ENCODE assay signal across 1 cellular context in the genomic region with DNA sequence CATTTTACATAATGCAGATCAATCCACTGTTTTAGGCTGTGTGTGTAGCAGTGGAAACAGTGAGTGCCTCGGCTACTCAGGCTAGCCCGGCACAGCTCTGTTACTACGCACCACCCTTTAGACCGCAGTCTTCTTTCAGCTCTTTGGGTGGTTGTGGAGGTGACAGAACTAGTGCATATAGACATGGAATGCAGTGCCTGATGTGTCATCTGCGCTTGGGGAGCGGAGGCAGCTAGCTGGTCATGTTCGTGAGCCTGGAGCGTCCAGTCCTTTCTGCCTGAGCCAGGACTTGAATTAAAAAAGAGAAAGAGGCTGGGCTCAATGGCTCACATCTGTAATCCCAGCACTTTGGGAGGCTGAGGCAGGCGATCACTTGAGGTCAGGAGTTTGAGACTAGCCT.
TF ChIP-seq lines count a peak whose summit lies in the region.

No MANE protein-coding gene starts in this region.

TF ChIP-seq in K562, 482 proteins besides CTCF, POLR2A, EP300 and RAD21:
- TF ChIP-seq, protein P1, sequence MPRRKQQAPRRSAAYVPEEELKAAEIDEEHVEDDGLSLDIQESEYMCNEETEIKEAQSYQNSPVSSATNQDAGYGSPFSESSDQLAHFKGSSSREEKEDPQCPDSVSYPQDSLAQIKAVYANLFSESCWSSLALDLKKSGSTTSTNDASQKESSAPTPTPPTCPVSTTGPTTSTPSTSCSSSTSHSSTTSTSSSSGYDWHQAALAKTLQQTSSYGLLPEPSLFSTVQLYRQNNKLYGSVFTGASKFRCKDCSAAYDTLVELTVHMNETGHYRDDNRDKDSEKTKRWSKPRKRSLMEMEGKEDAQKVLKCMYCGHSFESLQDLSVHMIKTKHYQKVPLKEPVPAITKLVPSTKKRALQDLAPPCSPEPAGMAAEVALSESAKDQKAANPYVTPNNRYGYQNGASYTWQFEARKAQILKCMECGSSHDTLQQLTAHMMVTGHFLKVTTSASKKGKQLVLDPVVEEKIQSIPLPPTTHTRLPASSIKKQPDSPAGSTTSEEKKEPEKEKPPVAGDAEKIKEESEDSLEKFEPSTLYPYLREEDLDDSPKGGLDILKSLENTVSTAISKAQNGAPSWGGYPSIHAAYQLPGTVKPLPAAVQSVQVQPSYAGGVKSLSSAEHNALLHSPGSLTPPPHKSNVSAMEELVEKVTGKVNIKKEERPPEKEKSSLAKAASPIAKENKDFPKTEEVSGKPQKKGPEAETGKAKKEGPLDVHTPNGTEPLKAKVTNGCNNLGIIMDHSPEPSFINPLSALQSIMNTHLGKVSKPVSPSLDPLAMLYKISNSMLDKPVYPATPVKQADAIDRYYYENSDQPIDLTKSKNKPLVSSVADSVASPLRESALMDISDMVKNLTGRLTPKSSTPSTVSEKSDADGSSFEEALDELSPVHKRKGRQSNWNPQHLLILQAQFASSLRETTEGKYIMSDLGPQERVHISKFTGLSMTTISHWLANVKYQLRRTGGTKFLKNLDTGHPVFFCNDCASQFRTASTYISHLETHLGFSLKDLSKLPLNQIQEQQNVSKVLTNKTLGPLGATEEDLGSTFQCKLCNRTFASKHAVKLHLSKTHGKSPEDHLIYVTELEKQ (CRISPR knock-in tag; IDR thresholded peaks at IDR 0.05): no peak
- TF ChIP-seq TAF1 (IDR thresholded peaks at IDR 0.05; ENCODE audit: control insufficient read depth, extremely low read depth, insufficient read depth, low read length, severe bottlenecking) (no peak), MCM5 (IDR thresholded peaks at IDR 0.05; ENCODE audit: low read depth) (no peak), JUND (IDR thresholded peaks at IDR 0.05; ENCODE audit: borderline replicate concordance, low read depth, low read length) (0 out of 2 replicates have a peak, but pooled peaks have one; percentile 6), JUND (tag; IDR thresholded peaks at IDR 0.05; ENCODE audit: borderline replicate concordance, low read depth, low read length) (no peak), RBBP5 (IDR thresholded peaks at IDR 0.05; ENCODE audit: borderline replicate concordance, insufficient read depth, low read length, poor library complexity, severe bottlenecking) (peak; percentile 35)
